In the genomic region with DNA sequence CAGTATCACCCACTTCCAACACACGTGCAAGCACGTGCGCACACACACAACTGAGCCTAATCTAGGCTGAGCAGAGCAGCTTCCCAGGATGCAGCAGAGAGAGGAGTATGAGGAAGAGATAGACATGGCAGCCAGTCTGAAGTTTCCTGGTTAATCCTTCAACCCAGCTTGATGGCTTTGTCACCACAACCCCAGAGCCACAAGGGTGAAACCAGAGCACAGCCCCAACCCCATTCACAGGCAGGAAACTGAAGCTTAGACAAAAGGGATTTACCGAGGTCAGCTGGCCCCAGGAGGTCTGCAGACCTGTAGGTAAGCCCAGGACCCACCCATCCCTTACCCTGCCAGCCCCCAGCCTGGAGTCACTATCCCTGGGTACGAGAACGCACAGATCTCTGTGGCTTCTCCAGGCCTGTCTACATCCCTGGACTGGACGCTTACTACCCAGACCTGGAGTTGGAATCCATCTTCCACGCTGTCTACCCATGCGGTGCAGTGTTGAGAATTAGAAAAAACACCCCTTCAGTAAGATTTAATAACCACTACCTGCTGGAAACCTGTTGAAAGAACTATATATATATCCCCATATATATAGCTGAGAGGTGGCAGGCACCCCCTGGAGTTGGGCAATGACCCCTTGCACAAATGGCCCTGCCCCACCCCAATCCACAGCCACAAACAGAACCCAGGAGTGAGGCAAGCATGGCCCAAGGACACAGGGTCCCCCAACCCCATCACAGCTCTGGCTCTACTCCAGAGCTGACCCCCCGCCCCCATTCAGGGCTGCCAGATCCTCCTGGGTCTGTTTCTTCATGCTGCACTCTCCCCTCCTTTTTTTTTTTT, we compare ENCODE assay signal across 5 cellular contexts. TPM values are rescaled to one million over a fixed set of nuclear protein-coding genes. Genes with fewer than 3 reads are reported as not detected.
"Had no signal": no experiment of that assay in that cellular context is flagged by ENCODE, and none has a peak within 500 bp of the region (broad histone marks: within the 10 kb centered on the region; RNA-seq: fewer than 3 reads in every experiment).

No MANE protein-coding gene starts in this region.

RNA-seq across cellular contexts. Expression of a gene that starts 17.8 kb away (rescaled TPM):
- total RNA-seq: mammary epithelial cell, right lobe of liver, smooth muscle cell, thoracic aorta had no signal
- polyA plus RNA-seq: keratinocyte, mammary epithelial cell had no signal

RNA-seq across cellular contexts. Expression of a gene that starts 40.9 kb away (rescaled TPM):
- total RNA-seq: smooth muscle cell, thoracic aorta had no signal
- polyA plus RNA-seq: mammary epithelial cell, smooth muscle cell had no signal
